8 cellular contexts compared by ENCODE assay signal in genomic region chr6:41638002-41638800, GRCh38. TPM values are rescaled to one million over a fixed set of nuclear protein-coding genes. Genes with fewer than 3 reads are reported as not detected.
A peak's percentile ranks its signal among the peaks of the same experiment; 100 is the strongest.
DNase-seq lines count a peak whose midpoint lies in the region; ATAC-seq and TF ChIP-seq lines count a peak whose summit lies in the region.

Gene MDFI, plus strand, starts transcription at chr6:41638468. Its CDS starts 282 bp downstream, at chr6:41638750.

- H3K27ac ChIP-seq in GM23338 (ENCODE audit: low read depth), result no peak within 1 kb of the TSS
- H3K27ac ChIP-seq in WERI-Rb-1, result peak within 1 kb of the TSS; percentile 74
- H3K27ac ChIP-seq in left ventricle myocardium inferior (replicated peaks), result no peak within 1 kb of the TSS
- H3K27ac ChIP-seq in psoas muscle, result no peak within 1 kb of the TSS

- no peaks in the 10 kb centered on the region; the same call in 1 of the 2 replicates for H4K20me1 ChIP-seq in GM23338 (replicated peaks; ENCODE audit: insufficient read depth)

- intact Hi-C loops in left ventricle myocardium inferior (cut with micrococcal nuclease), result no loop called here
- intact Hi-C loops in psoas muscle (cut with DNase I), result no loop called here

- peak; percentile 87 for DNase-seq in GM23338 (ENCODE audit: low spot score)
- DNase-seq in WERI-Rb-1, result peak; percentile 89
- no peak for DNase-seq in left ventricle myocardium inferior
- no peak for DNase-seq in psoas muscle
- DNase-seq in HT-29 (ENCODE audit: low spot score), result no peak
- DNase-seq in activated CD8-positive, alpha-beta memory T cell treated with anti-CD3 and anti-CD28 coated beads, Interleukin-2, amount 10 ng/mL, durations not matched to agents 7 days and 5 days, result no peak
- no peak for DNase-seq in DMS153 treated with DMSO at 0.1 percent for 48 hours (lab: John Stamatoyannopoulos, UW; ENCODE audit: unreplicated experiment)

- peak within 1 kb of the TSS; percentile 100 for H3K4me2 ChIP-seq in GM23338

- peaks cover 9% of the 10 kb centered on the region; the same call in 1 of the 2 replicates for H3K79me2 ChIP-seq in GM23338 (replicated peaks; ENCODE audit: insufficient read depth)

- H3K36me3 Mint-ChIP-seq in GM23338 (ENCODE audit: low read depth), result peaks cover 21% of the 10 kb centered on the region
- H3K36me3 Mint-ChIP-seq in activated CD8-positive, alpha-beta memory T cell treated with anti-CD3 and anti-CD28 coated beads, Interleukin-2, amount 10 ng/mL, durations not matched to agents 7 days and 5 days, result no peaks in the 10 kb centered on the region

- peak within 1 kb of the TSS; percentile 87 for H3K4me3 ChIP-seq in GM23338
- H3K4me3 ChIP-seq in WERI-Rb-1 (ENCODE audit: low read depth, low read length), result peak within 1 kb of the TSS; percentile 53
- peak within 1 kb of the TSS; percentile 65 for H3K4me3 ChIP-seq in left ventricle myocardium inferior
- peak within 1 kb of the TSS; percentile 64 for H3K4me3 ChIP-seq in psoas muscle

- H3F3A ChIP-seq in GM23338 (replicated peaks; ENCODE audit: low read depth), result 0 out of 2 replicates have a peak, but pooled peaks cover 9% of the 10 kb centered on the region

- CTCF ChIA-PET in activated CD8-positive, alpha-beta memory T cell treated with anti-CD3 and anti-CD28 coated beads, Interleukin-2, amount 10 ng/mL, durations not matched to agents 7 days and 5 days (lab: Charles Lee), result no interaction called here

- ATAC-seq in GM23338 (peak; percentile 28), psoas muscle (peak; percentile 21 to 47 (median 23)), GM21723 (IDR thresholded peaks at IDR 0.05; ENCODE audit: unreplicated experiment) (no peak)
- no peak for ATAC-seq in activated CD8-positive, alpha-beta memory T cell treated with anti-CD3 and anti-CD28 coated beads, Interleukin-2, amount 10 ng/mL, durations not matched to agents 7 days and 5 days

- TF ChIP-seq CTCF in GM23338 (conservative IDR thresholded peaks at IDR 0.05; ENCODE audit: low read depth in 2 of 2) (no peak), WERI-Rb-1 (IDR thresholded peaks at IDR 0.05; ENCODE audit: low read depth, low read length) (no peak), left ventricle myocardium inferior (IDR thresholded peaks at IDR 0.05; ENCODE audit: borderline replicate concordance) (no peak), psoas muscle (IDR thresholded peaks at IDR 0.05) (no peak)

- no peaks in the 10 kb centered on the region for H3K9me3 ChIP-seq in WERI-Rb-1 (ENCODE audit: severe bottlenecking)
- H3K9me3 ChIP-seq in left ventricle myocardium inferior (replicated peaks), result no peaks in the 10 kb centered on the region
- H3K9me3 ChIP-seq in psoas muscle, result no peaks in the 10 kb centered on the region

- peaks cover 58% of the 10 kb centered on the region for H3K27me3 Mint-ChIP-seq in GM23338 (ENCODE audit: insufficient read depth, low read depth, poor library complexity)
- peaks cover 70% of the 10 kb centered on the region for H3K27me3 Mint-ChIP-seq in activated CD8-positive, alpha-beta memory T cell treated with anti-CD3 and anti-CD28 coated beads, Interleukin-2, amount 10 ng/mL, durations not matched to agents 7 days and 5 days

- peaks cover 82% of the 10 kb centered on the region for H3K27me3 ChIP-seq in GM23338 (ENCODE audit: insufficient read depth)
- H3K27me3 ChIP-seq in WERI-Rb-1 (ENCODE audit: insufficient read depth, low read depth, severe bottlenecking), result no peaks in the 10 kb centered on the region
- peaks cover 64% of the 10 kb centered on the region for H3K27me3 ChIP-seq in left ventricle myocardium inferior (ENCODE audit: low read depth)
- H3K27me3 ChIP-seq in psoas muscle (ENCODE audit: insufficient read depth in 3 of 3, low read length in 2 of 3), result peaks cover 0 to 56% (median 32%) of the 10 kb centered on the region in 3 donors

- peak within 1 kb of the TSS; percentile 89 for H3K4me3 Mint-ChIP-seq in GM23338
- H3K4me3 Mint-ChIP-seq in activated CD8-positive, alpha-beta memory T cell treated with anti-CD3 and anti-CD28 coated beads, Interleukin-2, amount 10 ng/mL, durations not matched to agents 7 days and 5 days, result no peak within 1 kb of the TSS

- H3K4me1 ChIP-seq in GM23338 (ENCODE audit: insufficient read depth), result peaks cover 45% of the 10 kb centered on the region
- peaks cover 31% of the 10 kb centered on the region for H3K4me1 ChIP-seq in left ventricle myocardium inferior
- peaks cover 10% of the 10 kb centered on the region for H3K4me1 ChIP-seq in psoas muscle

- no peaks in the 10 kb centered on the region for H3K36me3 ChIP-seq in GM23338 (ENCODE audit: insufficient read depth)
- peaks cover 27% of the 10 kb centered on the region for H3K36me3 ChIP-seq in WERI-Rb-1
- H3K36me3 ChIP-seq in left ventricle myocardium inferior, result no peaks in the 10 kb centered on the region
- H3K36me3 ChIP-seq in psoas muscle (ENCODE audit: insufficient read depth in 1 of 2, low read depth in 1 of 2), result no peaks in the 10 kb centered on the region

- no peaks in the 10 kb centered on the region; the same call in 2 of the 3 replicates for H3K9me3 Mint-ChIP-seq in GM23338
- H3K9me3 Mint-ChIP-seq in activated CD8-positive, alpha-beta memory T cell treated with anti-CD3 and anti-CD28 coated beads, Interleukin-2, amount 10 ng/mL, durations not matched to agents 7 days and 5 days (ENCODE audit: low read depth), result no peaks in the 10 kb centered on the region

- 1% methylated on average over 33 to 75 of the region's 75 CpGs for WGBS in psoas muscle, 3 donors

- no peaks in the 10 kb centered on the region for H3K9me2 ChIP-seq in GM23338 (ENCODE audit: insufficient read depth)

- H3K4me1 Mint-ChIP-seq in GM23338, result peaks cover 58% of the 10 kb centered on the region
- H3K4me1 Mint-ChIP-seq in activated CD8-positive, alpha-beta memory T cell treated with anti-CD3 and anti-CD28 coated beads, Interleukin-2, amount 10 ng/mL, durations not matched to agents 7 days and 5 days, result peaks cover 3% of the 10 kb centered on the region

- peak within 1 kb of the TSS; percentile 91 for H2AFZ ChIP-seq in GM23338

- no peak within 1 kb of the TSS for H3K27ac Mint-ChIP-seq in GM23338
- no peak within 1 kb of the TSS for H3K27ac Mint-ChIP-seq in activated CD8-positive, alpha-beta memory T cell treated with anti-CD3 and anti-CD28 coated beads, Interleukin-2, amount 10 ng/mL, durations not matched to agents 7 days and 5 days

TF ChIP-seq in GM23338, 12 proteins besides CTCF, POLR2A, EP300 and RAD21:
- TF ChIP-seq POLR2AphosphoS5 (IDR thresholded peaks at IDR 0.05; ENCODE audit: low read depth) (peak; percentile 46), EZH2phosphoT487 (IDR thresholded peaks at IDR 0.05; ENCODE audit: unreplicated experiment) (no peak)

RNA-seq across cellular contexts. Expression of gene MDFI, which starts in this region (rescaled TPM):
- total RNA-seq in GM23338 (2014; rRNA removed; shearing (Covaris generic)), result 41.5 and 51.4 TPM in 2 replicates
- polyA plus RNA-seq in GM23338 (2016; fragmentation: Nextera tagmentation; extraction: Ambion mirVana) (2.8 and 3.4 TPM in 2 replicates), psoas muscle (1 to 10 TPM in 1 of 3 donors, under 1 TPM in 2; 0.53 to 1.1 (median 0.89) TPM)
- total RNA-seq in left ventricle myocardium inferior (0.77 TPM), psoas muscle (1 to 10 TPM in 2 of 4 donors, under 1 TPM in 2; 0.53 to 3.0 (median 1.1) TPM)
- total RNA-seq in HT-29 (2014; rRNA removed; shearing (Covaris generic)), result 0.36 and 1.5 TPM in 2 replicates
- total RNA-seq in activated CD8-positive, alpha-beta memory T cell treated with anti-CD3 and anti-CD28 coated beads, Interleukin-2, amount 10 ng/mL, durations not matched to agents 7 days and 5 days, result not detected

Comparison
In these comparisons a context has a peak if more than half of its experiments do, and no peak if none do; other contexts are left out.
1. RNA of gene MDFI (total RNA-seq): 41.5 to 51.4 TPM in GM23338; 0.53 to 3.0 TPM in psoas muscle, 0.77 TPM in left ventricle myocardium inferior (single experiment), 0.36 to 1.5 TPM in HT-29 and not detected in activated CD8-positive, alpha-beta memory T cell treated with anti-CD3 and anti-CD28 coated beads, Interleukin-2, amount 10 ng/mL, durations not matched to agents 7 days and 5 days; every median in the first group is over 10 times any median in the second.
2. ATAC-seq: peak in GM23338 (single experiment) and psoas muscle (4 of 4); none in GM21723 (single experiment) and activated CD8-positive, alpha-beta memory T cell treated with anti-CD3 and anti-CD28 coated beads, Interleukin-2, amount 10 ng/mL, durations not matched to agents 7 days and 5 days (single experiment).
3. DNase-seq: peak in GM23338 (single experiment) and WERI-Rb-1 (single experiment); none in left ventricle myocardium inferior (single experiment), psoas muscle (0 of 2), HT-29 (single experiment), activated CD8-positive, alpha-beta memory T cell treated with anti-CD3 and anti-CD28 coated beads, Interleukin-2, amount 10 ng/mL, durations not matched to agents 7 days and 5 days (single experiment) and DMS153 treated with DMSO at 0.1 percent for 48 hours (single experiment).
4. Peak in every context shown above with its lines, with median percentiles within 50 percentile points of each other: H3K4me3 ChIP-seq.